2 cellular contexts compared by ENCODE assay signal in the genomic region with DNA sequence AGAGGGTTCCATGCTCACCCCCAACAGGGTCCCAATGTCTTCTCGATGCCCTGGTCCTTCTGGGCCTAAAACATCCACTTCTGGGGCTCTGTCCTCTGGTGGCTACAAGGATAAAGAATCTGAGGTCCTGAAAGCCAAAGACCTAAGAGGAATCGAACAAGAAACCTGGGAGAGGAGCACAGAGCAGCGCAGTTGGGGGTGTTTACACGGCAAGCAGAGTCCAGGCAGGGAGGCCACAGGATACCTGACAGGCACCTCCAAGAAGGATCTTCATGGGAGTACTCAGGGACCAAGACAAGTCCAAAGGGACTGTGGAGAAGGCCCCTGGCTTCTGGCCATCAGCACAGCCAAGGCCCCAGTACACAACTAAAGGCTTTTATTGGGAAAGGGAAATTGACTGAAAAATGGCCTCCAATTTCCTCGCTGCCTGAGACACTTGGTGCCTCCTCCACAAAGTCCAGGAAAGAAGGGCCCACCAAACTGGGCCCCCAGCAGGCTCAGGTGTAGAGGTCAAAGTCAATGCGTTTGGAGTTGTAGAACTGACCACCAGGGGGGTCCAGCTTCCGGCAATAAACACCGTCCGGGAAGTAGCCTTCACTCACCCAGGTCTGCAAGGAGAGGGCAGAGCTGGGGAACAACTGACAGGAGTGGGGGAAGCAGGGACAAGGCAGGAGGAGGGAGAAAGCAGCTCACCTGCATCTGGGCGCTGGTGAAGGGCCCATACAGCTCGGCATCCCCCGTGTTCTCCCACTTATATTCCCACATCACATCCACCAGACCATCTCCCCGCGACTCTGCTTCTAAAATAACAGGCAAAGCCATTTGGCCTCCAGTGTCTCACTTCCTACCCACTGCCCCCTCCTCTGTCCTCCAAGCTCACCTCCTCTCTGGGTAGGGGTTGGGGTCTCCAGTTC.
TF ChIP-seq lines count a peak whose summit lies in the region.

No MANE protein-coding gene starts in this region.

TF ChIP-seq in SK-N-SH, 30 proteins besides CTCF, POLR2A, EP300 and RAD21:
- TF ChIP-seq IRF3 (IDR thresholded peaks at IDR 0.05; ENCODE audit: low read depth, low read length) (no peak), RCOR1 (IDR thresholded peaks at IDR 0.05; ENCODE audit: low read length) (no peak), CHD2 (IDR thresholded peaks at IDR 0.05; ENCODE audit: low read length, partially characterized antibody) (no peak), SMC3 (IDR thresholded peaks at IDR 0.05; ENCODE audit: low read depth, low read length) (no peak)

TF ChIP-seq in SK-N-SH treated with all-trans-retinoic acid at 6 μM for 48 hours, 23 proteins besides CTCF, POLR2A, EP300 and RAD21:
- TF ChIP-seq ZFP30 (CRISPR knock-in tag; IDR thresholded peaks at IDR 0.05) (no peak), ESRRG (CRISPR knock-in tag; IDR thresholded peaks at IDR 0.05) (no peak), PPARA (CRISPR knock-in tag; IDR thresholded peaks at IDR 0.05; ENCODE audit: borderline replicate concordance) (no peak), PATZ1 (CRISPR knock-in tag; IDR thresholded peaks at IDR 0.05; ENCODE audit: borderline replicate concordance) (no peak), TCF4 (CRISPR knock-in tag; IDR thresholded peaks at IDR 0.05; ENCODE audit: borderline replicate concordance) (no peak)
- TF ChIP-seq, protein P1, sequence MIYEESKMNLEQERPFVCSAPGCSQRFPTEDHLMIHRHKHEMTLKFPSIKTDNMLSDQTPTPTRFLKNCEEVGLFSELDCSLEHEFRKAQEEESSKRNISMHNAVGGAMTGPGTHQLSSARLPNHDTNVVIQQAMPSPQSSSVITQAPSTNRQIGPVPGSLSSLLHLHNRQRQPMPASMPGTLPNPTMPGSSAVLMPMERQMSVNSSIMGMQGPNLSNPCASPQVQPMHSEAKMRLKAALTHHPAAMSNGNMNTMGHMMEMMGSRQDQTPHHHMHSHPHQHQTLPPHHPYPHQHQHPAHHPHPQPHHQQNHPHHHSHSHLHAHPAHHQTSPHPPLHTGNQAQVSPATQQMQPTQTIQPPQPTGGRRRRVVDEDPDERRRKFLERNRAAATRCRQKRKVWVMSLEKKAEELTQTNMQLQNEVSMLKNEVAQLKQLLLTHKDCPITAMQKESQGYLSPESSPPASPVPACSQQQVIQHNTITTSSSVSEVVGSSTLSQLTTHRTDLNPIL (CRISPR knock-in tag; IDR thresholded peaks at IDR 0.05; ENCODE audit: low read depth), result no peak
TF ChIP-seq in SK-N-SH treated with all-trans-retinoic acid at 6 μM for 48 hours: peak in this region for 0.
